Comparison of ENCODE assay signal across 8 cellular contexts in genomic region chr20:35994994-35995453, GRCh38. TPM values are rescaled to one million over a fixed set of nuclear protein-coding genes. Genes with fewer than 3 reads are reported as not detected.
DNase-seq lines count a peak whose midpoint lies in the region; ATAC-seq, FAIRE-seq and TF ChIP-seq lines count a peak whose summit lies in the region.

No MANE protein-coding gene starts in this region.

- no peak for TF ChIP-seq EP300 in H1 (IDR thresholded peaks at IDR 0.05; ENCODE audit: borderline replicate concordance in 1 of 2, low read depth in 2 of 2, low read length in 2 of 2)

- H3K23me2 ChIP-seq in H1 (ENCODE audit: low read depth, low read length) = no peaks in the 10 kb centered on the region

- H2AFZ ChIP-seq in IMR-90 (replicated peaks; ENCODE audit: low read length, poor library complexity) (peak overlapping the region; percentile 6), H1 (ENCODE audit: low read length) (no peak overlapping the region), mesenchymal stem cell (ENCODE audit: low read depth, low read length) (no peak overlapping the region)

- in situ Hi-C loops in IMR-90 (cut with MboI; ENCODE audit: low sequenced_read_pairs) = loop anchor here (5.0 to 25.0 kb wide), 2 partner anchors 142 to 442 kb away; no protein-coding TSS in a partner anchor

- H2BK15ac ChIP-seq in IMR-90 (ENCODE audit: low read depth, low read length) = no peak overlapping the region
- no peak overlapping the region for H2BK15ac ChIP-seq in H1 (ENCODE audit: low read length)
- H2BK15ac ChIP-seq in mesenchymal stem cell (ENCODE audit: low read depth, poor library complexity, severe bottlenecking) = no peak overlapping the region

- H3K27me3 ChIP-seq in CD8-positive, alpha-beta memory T cell (ENCODE audit: insufficient read depth, low read length, poor library complexity, severe bottlenecking) = no peaks in the 10 kb centered on the region
- peaks cover 3% of the 10 kb centered on the region; the same call in 1 of the 2 replicates for H3K27me3 ChIP-seq in IMR-90 (ENCODE audit: control insufficient read depth, insufficient read depth, low read length)
- H3K27me3 ChIP-seq in H1 (replicated peaks in 1 of 4; ENCODE audit: control insufficient read depth in 3 of 4, extremely low read depth in 1 of 4, insufficient read depth in 3 of 4, low read length in 3 of 4) = no peaks in the 10 kb centered on the region
- peaks cover 0 to 1% of the 10 kb centered on the region in 2 experiments for H3K27me3 ChIP-seq in mesenchymal stem cell (ENCODE audit: control insufficient read depth in 1 of 2, insufficient read depth in 1 of 2, low read length in 2 of 2)

- no peak overlapping the region for H3K4me3 ChIP-seq in CD8-positive, alpha-beta memory T cell (ENCODE audit: low read length)
- no peak overlapping the region for H3K4me3 ChIP-seq in IMR-90 (ENCODE audit: insufficient read depth, low read depth, low read length)
- H3K4me3 ChIP-seq in H1 (ENCODE audit: extremely low read depth in 1 of 4, insufficient read depth in 2 of 4, low read depth in 3 of 4, low read length in 4 of 4) = no peak overlapping the region
- H3K4me3 ChIP-seq in mesenchymal stem cell (ENCODE audit: insufficient read depth in 1 of 2, low read depth in 1 of 2, low read length in 2 of 2) = no peak overlapping the region

- TF ChIP-seq RAD21 in IMR-90 (IDR thresholded peaks at IDR 0.05; ENCODE audit: low read length) (peak; percentile 92), H1 (IDR thresholded peaks at IDR 0.05 in 1 of 2, conservative IDR thresholded peaks at IDR 0.05 in 1 of 2; ENCODE audit: low read depth in 2 of 2, low read length in 2 of 2) (peak; percentile 90 to 94)

- H3K4me1 ChIP-seq in CD8-positive, alpha-beta memory T cell (ENCODE audit: insufficient read depth, low read length) = no peaks in the 10 kb centered on the region
- no peaks in the 10 kb centered on the region for H3K4me1 ChIP-seq in IMR-90 (ENCODE audit: control insufficient read depth, insufficient read depth, low read length)
- H3K4me1 ChIP-seq in H1 (replicated peaks in 1 of 4; ENCODE audit: control insufficient read depth in 3 of 4, insufficient read depth in 4 of 4, low read length in 3 of 4) = no peaks in the 10 kb centered on the region; a peak in 1 of 7 replicates
- peaks cover 1% of the 10 kb centered on the region for H3K4me1 ChIP-seq in mesenchymal stem cell (ENCODE audit: control insufficient read depth, insufficient read depth, low read depth, low read length)

- FAIRE-seq in H1 (lab: Jason Lieb, UNC) = peak; percentile 55

- no peak overlapping the region for H4K91ac ChIP-seq in IMR-90 (ENCODE audit: insufficient read depth, low read depth, low read length)
- no peak overlapping the region for H4K91ac ChIP-seq in H1 (replicated peaks; ENCODE audit: insufficient read length, low read length)
- no peak overlapping the region for H4K91ac ChIP-seq in mesenchymal stem cell (ENCODE audit: low read length)

- H3K9me3 ChIP-seq in CD8-positive, alpha-beta memory T cell (ENCODE audit: low read length) = no peaks in the 10 kb centered on the region
- no peaks in the 10 kb centered on the region for H3K9me3 ChIP-seq in IMR-90 (ENCODE audit: control insufficient read depth, insufficient read depth, low read length)
- no peaks in the 10 kb centered on the region for H3K9me3 ChIP-seq in H1 (ENCODE audit: insufficient read depth in 2 of 2, low read depth in 1 of 2, low read length in 1 of 2)
- peaks cover 4% of the 10 kb centered on the region for H3K9me3 ChIP-seq in mesenchymal stem cell (ENCODE audit: control insufficient read depth, low read length)

- no peaks in the 10 kb centered on the region for H3K9me1 ChIP-seq in IMR-90 (ENCODE audit: insufficient read depth, low read length)

- H3K36me3 ChIP-seq in CD8-positive, alpha-beta memory T cell (ENCODE audit: insufficient read depth, low read length) = no peaks in the 10 kb centered on the region
- H3K36me3 ChIP-seq in IMR-90 (ENCODE audit: control insufficient read depth, insufficient read depth, low read length) = no peaks in the 10 kb centered on the region
- H3K36me3 ChIP-seq in H1 (ENCODE audit: control insufficient read depth in 2 of 4, insufficient read depth in 4 of 4, low read length in 3 of 4) = no peaks in the 10 kb centered on the region
- no peaks in the 10 kb centered on the region for H3K36me3 ChIP-seq in mesenchymal stem cell (ENCODE audit: control insufficient read depth in 1 of 2, insufficient read depth in 2 of 2, low read depth in 1 of 2, low read length in 2 of 2)

- H3K4me3 Mint-ChIP-seq in CD8-positive, alpha-beta memory T cell = no peak overlapping the region

- dilution Hi-C loops in IMR-90 (cut with HindIII; ENCODE audit: low sequenced_read_pairs, unreplicated experiment) = no loop called here

- no peak overlapping the region for H3K18ac ChIP-seq in IMR-90 (ENCODE audit: low read depth, low read length)
- no peak overlapping the region for H3K18ac ChIP-seq in H1 (ENCODE audit: extremely low read depth, low read length)
- no peak overlapping the region for H3K18ac ChIP-seq in mesenchymal stem cell (ENCODE audit: low read depth in 1 of 2, low read length in 2 of 2)

- H3K27ac ChIP-seq in CD8-positive, alpha-beta memory T cell (ENCODE audit: low read depth, low read length) = no peak overlapping the region
- H3K27ac ChIP-seq in IMR-90 (ENCODE audit: insufficient read depth, low read length) = no peak overlapping the region
- no peak overlapping the region for H3K27ac ChIP-seq in H1 (ENCODE audit: low read depth, low read length)
- no peak overlapping the region for H3K27ac ChIP-seq in mesenchymal stem cell (ENCODE audit: low read length, poor library complexity, severe bottlenecking)

- H2AK5ac ChIP-seq in IMR-90 (ENCODE audit: low read depth, low read length) (no peak overlapping the region), H1 (ENCODE audit: low read depth, low read length) (no peak overlapping the region), mesenchymal stem cell (ENCODE audit: low read length, severe bottlenecking) (no peak overlapping the region)

- no peak overlapping the region for H4K5ac ChIP-seq in IMR-90 (ENCODE audit: low read depth, low read length)
- no peak overlapping the region for H4K5ac ChIP-seq in H1 (ENCODE audit: insufficient read length, low read depth, low read length)

- H2BK20ac ChIP-seq in IMR-90 (ENCODE audit: low read depth, low read length) (no peak overlapping the region), H1 (ENCODE audit: low read length) (no peak overlapping the region)

- H2BK12ac ChIP-seq in H1 (ENCODE audit: low read depth, low read length) = no peak overlapping the region
- no peak overlapping the region for H2BK12ac ChIP-seq in mesenchymal stem cell (ENCODE audit: low read length in 2 of 2)

- no peaks in the 10 kb centered on the region for H3K9me3 Mint-ChIP-seq in CD8-positive, alpha-beta memory T cell

- H3K4me1 Mint-ChIP-seq in CD8-positive, alpha-beta memory T cell = peaks cover 5 to 10% (median 7%) of the 10 kb centered on the region in 3 donors

- H3K79me2 ChIP-seq in H1 (ENCODE audit: control insufficient read depth in 1 of 2, insufficient read depth in 2 of 2, low read length in 2 of 2) = no peaks in the 10 kb centered on the region

- H3K23ac ChIP-seq in IMR-90 (ENCODE audit: low read depth, low read length) (no peak overlapping the region), H1 (ENCODE audit: insufficient read length) (no peak overlapping the region), mesenchymal stem cell (ENCODE audit: low read length in 2 of 2) (no peak overlapping the region)

- CTCF ChIA-PET in CD8-positive, alpha-beta memory T cell (lab: Charles Lee) = interaction anchor here (0.7 to 6.4 kb wide), 14 partner anchors 8 to 207 kb away, joined by 3 to 193 read pairs (median 4); no protein-coding TSS in a partner anchor
- CTCF ChIA-PET in IMR-90 (lab: Yijun Ruan, JAX) = interaction anchor here (0.6 to 7.4 kb wide), 5 partner anchors 9 to 153 kb away, joined by 3 to 90 read pairs (median 3); no protein-coding TSS in a partner anchor
- CTCF ChIA-PET in H1 (lab: Charles Lee; ENCODE audit: partially characterized antibody) = interaction anchor here (0.5 to 11.8 kb wide), 27 partner anchors 8 to 484 kb away, joined by 3 to 244 read pairs (median 5); partner anchors contain the start of gene SCAND1

- H4K20me1 ChIP-seq in IMR-90 (ENCODE audit: insufficient read depth, low read length) (no peaks in the 10 kb centered on the region), H1 (replicated peaks in 1 of 2; ENCODE audit: control insufficient read depth in 1 of 2, insufficient read depth in 2 of 2, low read length in 2 of 2) (no peaks in the 10 kb centered on the region)

- H3K4me2 ChIP-seq in IMR-90 (ENCODE audit: low read depth, low read length) (no peak overlapping the region), H1 (ENCODE audit: insufficient read depth in 1 of 2, low read depth in 2 of 2, low read length in 2 of 2) (no peak overlapping the region), mesenchymal stem cell (ENCODE audit: low read length, poor library complexity, severe bottlenecking) (no peak overlapping the region)

- DNase-seq in CD8-positive, alpha-beta memory T cell = peak; percentile 59 to 87 (median 66)
- DNase-seq in IMR-90 (peak; percentile 76), NOMO-1 treated with DMSO at 0.1 percent for 48 hours (lab: John Stamatoyannopoulos, UW; ENCODE audit: unreplicated experiment) (peak; percentile 68), H1 (ENCODE audit: low read depth in 1 of 2, low spot score in 2 of 2) (peak; percentile 82 to 89), mesenchymal stem cell (peak; percentile 78)
- DNase-seq in activated CD8-positive, alpha-beta memory T cell treated with anti-CD3 and anti-CD28 coated beads for 4 hours (ENCODE audit: low read depth in 2 of 2) = peak; percentile 56 to 63
- DNase-seq in stimulated activated CD8-positive, alpha-beta memory T cell treated with anti-CD3 and anti-CD28 coated beads, Interleukin-15, amount 100 ng/mL, for 24 hours (ENCODE audit: low read depth) = peak; percentile 52

- H3K9ac ChIP-seq in IMR-90 (ENCODE audit: low read depth, low read length) (no peak overlapping the region), H1 (replicated peaks in 1 of 4; ENCODE audit: extremely low read depth in 1 of 4, low read depth in 3 of 4, low read length in 3 of 4) (no peak overlapping the region), mesenchymal stem cell (ENCODE audit: low read length) (peak overlapping the region; percentile 38)

- intact Hi-C loops in IMR-90 (cut with micrococcal nuclease) = loop anchor here (1.0 to 5.0 kb wide), 4 partner anchors 57 to 442 kb away; no protein-coding TSS in a partner anchor

- POLR2A ChIA-PET in CD8-positive, alpha-beta memory T cell (lab: Charles Lee) = interaction anchor here (0.9 kb wide), 1 partner anchor 144 kb away, joined by 4 read pairs; no protein-coding TSS in a partner anchor
- POLR2A ChIA-PET in IMR-90 (lab: Charles Lee; ENCODE audit: unreplicated experiment) (no interaction called here), H1 (lab: Charles Lee; ENCODE audit: partially characterized antibody) (no interaction called here)

- H4K8ac ChIP-seq in IMR-90 (ENCODE audit: low read depth in 2 of 2, low read length in 2 of 2) (no peak overlapping the region), H1 (ENCODE audit: extremely low read depth, insufficient read depth, low read length) (no peak overlapping the region), mesenchymal stem cell (ENCODE audit: low read length) (no peak overlapping the region)

- H2AK9ac ChIP-seq in IMR-90 (replicated peaks; ENCODE audit: low read depth, low read length, poor library complexity) = no peak overlapping the region

- peak; percentile 94 for ATAC-seq in IMR-90 (ENCODE audit: low read depth)
- ATAC-seq in HG03432 (IDR thresholded peaks at IDR 0.05; ENCODE audit: unreplicated experiment) = no peak

- TF ChIP-seq CTCF in IMR-90 (conservative IDR thresholded peaks at IDR 0.05; ENCODE audit: low read depth, low read length) = peak; percentile 84
- TF ChIP-seq CTCF in H1 (IDR thresholded peaks at IDR 0.05; ENCODE audit: control extremely low read depth in 1 of 3, insufficient read depth in 1 of 3, low read depth in 1 of 3, low read length in 3 of 3) = peak; percentile 88 to 92 (median 92)

- no peak for TF ChIP-seq POLR2A in IMR-90 (IDR thresholded peaks at IDR 0.05; ENCODE audit: low read depth, low read length)
- TF ChIP-seq POLR2A in H1 (IDR thresholded peaks at IDR 0.05; ENCODE audit: control extremely low read depth in 1 of 2, low read depth in 2 of 2, low read length in 2 of 2) = no peak

- no peaks in the 10 kb centered on the region for H3K36me3 Mint-ChIP-seq in CD8-positive, alpha-beta memory T cell

- no peak overlapping the region for H2BK5ac ChIP-seq in IMR-90 (ENCODE audit: low read depth, low read length, poor library complexity, severe bottlenecking)
- H2BK5ac ChIP-seq in H1 (ENCODE audit: low read depth, low read length) = no peak overlapping the region
- H2BK5ac ChIP-seq in mesenchymal stem cell (ENCODE audit: low read depth, low read length, poor library complexity, severe bottlenecking) = no peak overlapping the region

- H3K14ac ChIP-seq in IMR-90 (replicated peaks; ENCODE audit: low read depth, low read length) (no peak overlapping the region), H1 (ENCODE audit: insufficient read length) (no peak overlapping the region), mesenchymal stem cell (ENCODE audit: low read length in 2 of 2) (no peak overlapping the region)

- no peak overlapping the region for H3K56ac ChIP-seq in IMR-90 (ENCODE audit: extremely low read depth, insufficient read depth, low read length)
- H3K56ac ChIP-seq in H1 (replicated peaks; ENCODE audit: insufficient read length, low read depth, low read length) = no peak overlapping the region

- H3K79me1 ChIP-seq in IMR-90 (ENCODE audit: low read depth in 1 of 2, low read length in 2 of 2) (no peaks in the 10 kb centered on the region), H1 (ENCODE audit: low read depth, low read length) (no peaks in the 10 kb centered on the region), mesenchymal stem cell (replicated peaks; ENCODE audit: low read length, poor library complexity, severe bottlenecking) (no peaks in the 10 kb centered on the region)

- no peak overlapping the region for H3K4ac ChIP-seq in IMR-90 (ENCODE audit: low read depth, low read length)
- no peak overlapping the region for H3K4ac ChIP-seq in H1 (replicated peaks; ENCODE audit: insufficient read length, low read depth, low read length)
- no peak overlapping the region for H3K4ac ChIP-seq in mesenchymal stem cell (ENCODE audit: low read depth in 1 of 2, low read length in 2 of 2)

- peaks cover 0 to 6% of the 10 kb centered on the region in 2 donors for H3K27me3 Mint-ChIP-seq in CD8-positive, alpha-beta memory T cell

- WGBS in IMR-90 (ENCODE audit: extremely low coverage in 2 of 2, insufficient read length in 1 of 2), 2 experiments = 12% methylated on average over 2 of the region's 6 CpGs; no CpG with 5 or more reads in 1 of the 2 experiments
- 17% methylated on average over 6 of the region's 6 CpGs; no CpG with 5 or more reads in 1 of the 2 experiments for WGBS in H1 (ENCODE audit: extremely low coverage in 1 of 2, insufficient coverage in 1 of 2, insufficient read length in 1 of 2, insufficient replicate concordance in 2 of 2, low coverage in 1 of 2, low lambda C conversion rate in 2 of 2, missing lambda C conversion rate in 1 of 2), 2 experiments
- 2% methylated on average over 6 of the region's 6 CpGs for WGBS in mesenchymal stem cell

- H2BK120ac ChIP-seq in IMR-90 (ENCODE audit: low read depth, low read length) = no peak overlapping the region
- H2BK120ac ChIP-seq in H1 (replicated peaks; ENCODE audit: low read depth, low read length) = no peak overlapping the region
- no peak overlapping the region for H2BK120ac ChIP-seq in mesenchymal stem cell (ENCODE audit: low read depth, low read length)

- BruUV-seq in IMR-90 (replicated peaks; lab: Mats Ljungman, UMichigan) = no TSS peak

- peak overlapping the region in 3 of 8 donors; percentile 39 to 88 (median 60) for H3K27ac Mint-ChIP-seq in CD8-positive, alpha-beta memory T cell

RNA-seq across cellular contexts. Expression of gene CNBD2, which starts 26.6 kb away (rescaled TPM):
- total RNA-seq in CD8-positive, alpha-beta memory T cell = 1 to 10 TPM; 3.7 to 5.4 TPM
- polyA plus RNA-seq in CD8-positive, alpha-beta memory T cell = 9.5 TPM
- 0.56 and 0.90 TPM in 2 replicates for total RNA-seq in IMR-90 (2012; rRNA removed)
- polyA plus RNA-seq in IMR-90 (2012; rRNA removed) (1.7 and 2.5 TPM in 2 replicates), H1 (2011; rRNA removed) (3.2 and 4.5 TPM in 2 replicates)
- polyA plus RNA-seq in IMR-90 (2012; cell fraction: cytosol; rRNA removed) = 2.2 and 6.3 TPM in 2 replicates
- 3.4 and 4.2 TPM in 2 replicates for polyA plus RNA-seq in IMR-90 (2012; cell fraction: nucleus; rRNA removed; ENCODE audit: low replicate concordance)
- total RNA-seq in H1 (2021; fragmentation: NEBNext Ultra II Directional; extraction: Animal tissue kit (Norgen Biotek cat#: 25700)) = 1.8 and 2.6 TPM in 2 replicates
- 5.0 TPM for polyA plus RNA-seq in H1 (2011; cell fraction: cytosol; rRNA removed)
- 3.8 TPM for polyA plus RNA-seq in H1 (2011; cell fraction: nucleus; rRNA removed)
- polyA plus RNA-seq in H1 (2012, experiment 1 of 2) = 1.9 to 2.5 TPM (median 2.0 TPM) in 4 replicates
- polyA plus RNA-seq in H1 (2012, experiment 2 of 2) = 2.7 TPM
- 4.3 TPM for polyA plus RNA-seq in H1 (2013, experiment 1 of 2)
- polyA plus RNA-seq in H1 (2013, experiment 2 of 2) = 4.0 TPM
- polyA minus RNA-seq in H1 (2011; rRNA and poly(A)+ RNA removed) = 1.6 and 2.0 TPM in 2 replicates
- not detected for polyA minus RNA-seq in H1 (2011; cell fraction: cytosol; rRNA and poly(A)+ RNA removed)
- 4.3 TPM for polyA minus RNA-seq in H1 (2011; cell fraction: nucleus; rRNA and poly(A)+ RNA removed)
- 2.4 TPM for polyA plus RNA-seq in mesenchymal stem cell (2013, experiment 1 of 2)
- polyA plus RNA-seq in mesenchymal stem cell (2013, experiment 2 of 2) = 2.5 TPM

RNA-seq across cellular contexts. Expression of gene SCAND1, which starts 40.7 kb away (rescaled TPM):
- total RNA-seq in CD8-positive, alpha-beta memory T cell = 10 to 100 TPM; 50.8 to 55.8 TPM
- 177 TPM for polyA plus RNA-seq in CD8-positive, alpha-beta memory T cell
- total RNA-seq in IMR-90 (2012; rRNA removed) = 7.5 and 11.7 TPM in 2 replicates
- polyA plus RNA-seq in IMR-90 (2012; rRNA removed) = 26.8 and 44.2 TPM in 2 replicates
- 114 and 126 TPM in 2 replicates for polyA plus RNA-seq in IMR-90 (2012; cell fraction: cytosol; rRNA removed)
- 30.7 and 73.2 TPM in 2 replicates for polyA plus RNA-seq in IMR-90 (2012; cell fraction: nucleus; rRNA removed; ENCODE audit: low replicate concordance)
- total RNA-seq in H1 (2021; fragmentation: NEBNext Ultra II Directional; extraction: Animal tissue kit (Norgen Biotek cat#: 25700)) = 73.1 and 86.0 TPM in 2 replicates
- 83.7 and 165 TPM in 2 replicates for polyA plus RNA-seq in H1 (2011; rRNA removed)
- polyA plus RNA-seq in H1 (2011; cell fraction: cytosol; rRNA removed) = 71.6 TPM
- 99.8 TPM for polyA plus RNA-seq in H1 (2011; cell fraction: nucleus; rRNA removed)
- 15.3 to 57.1 TPM (median 42.1 TPM) in 4 replicates for polyA plus RNA-seq in H1 (2012, experiment 1 of 2)
- polyA plus RNA-seq in H1 (2012, experiment 2 of 2) = 81.4 TPM
- polyA plus RNA-seq in H1 (2013, experiment 1 of 2) = 70.0 TPM
- polyA plus RNA-seq in H1 (2013, experiment 2 of 2) = 68.5 TPM
- polyA minus RNA-seq in H1 (2011; rRNA and poly(A)+ RNA removed) = 5.7 and 6.8 TPM in 2 replicates
- 31.8 TPM for polyA minus RNA-seq in H1 (2011; cell fraction: cytosol; rRNA and poly(A)+ RNA removed)
- polyA minus RNA-seq in H1 (2011; cell fraction: nucleus; rRNA and poly(A)+ RNA removed) = 28.2 TPM
- polyA plus RNA-seq in mesenchymal stem cell (2013, experiment 1 of 2) = 69.8 TPM
- 73.4 TPM for polyA plus RNA-seq in mesenchymal stem cell (2013, experiment 2 of 2)
